11 cellular contexts compared by ENCODE assay signal in the genomic region with DNA sequence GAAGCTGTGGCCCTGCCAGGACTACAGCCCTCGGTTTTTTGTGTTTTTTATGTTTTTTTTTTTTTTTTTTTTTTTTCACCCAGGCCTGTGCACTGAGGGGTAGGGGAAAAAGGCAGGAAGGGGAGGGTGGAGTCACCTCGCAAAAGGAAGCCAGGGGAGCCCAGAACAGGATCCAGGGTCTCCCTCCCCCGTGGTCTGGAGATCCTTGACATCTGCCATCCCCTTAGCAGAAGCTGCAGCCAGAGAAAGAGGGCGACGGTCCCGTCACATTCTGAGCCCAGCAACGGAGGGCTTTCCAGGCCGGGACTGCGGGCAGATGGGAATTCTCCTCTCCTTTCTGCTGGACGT. TPM values are rescaled to one million over a fixed set of nuclear protein-coding genes. Genes with fewer than 3 reads are reported as not detected.
DNase-seq lines count a peak whose midpoint lies in the region; ATAC-seq, FAIRE-seq and TF ChIP-seq lines count a peak whose summit lies in the region.
"Had no signal": no experiment of that assay in that cellular context is flagged by ENCODE, and none has a peak within 500 bp of the region (broad histone marks: within the 10 kb centered on the region; RNA-seq: fewer than 3 reads in every experiment).

No MANE protein-coding gene starts in this region.

- peaks cover 0 to 1% (median 0%) of the 10 kb centered on the region in 7 donors for H3K9me3 Mint-ChIP-seq in CD14-positive monocyte
- H3K9me3 Mint-ChIP-seq in nephron progenitor cell, result no peaks in the 10 kb centered on the region

- TSS peak; percentile 69 for BruUV-seq in endothelial cell of umbilical vein (replicated peaks; lab: Mats Ljungman, UMichigan)

- peak overlapping the region; percentile 91 for H2AFZ ChIP-seq in endothelial cell of umbilical vein (ENCODE audit: low read depth, low read length)

- H3K9ac ChIP-seq in NT2/D1 (ENCODE audit: insufficient read length, low read depth), result peak overlapping the region; percentile 81
- H3K9ac ChIP-seq in endothelial cell of umbilical vein (replicated peaks; ENCODE audit: extremely low read depth, insufficient read depth, low read length), result peak overlapping the region; percentile 85

- H3K36me3 Mint-ChIP-seq in CD14-positive monocyte (no peaks in the 10 kb centered on the region), nephron progenitor cell (ENCODE audit: low read depth) (no peaks in the 10 kb centered on the region)

- TF ChIP-seq CTCF in CD14-positive monocyte (IDR thresholded peaks at IDR 0.05) (no peak), endothelial cell of umbilical vein (IDR thresholded peaks at IDR 0.05; ENCODE audit: extremely low read depth in 1 of 2, insufficient read depth in 1 of 2, low read depth in 1 of 2, low read length in 2 of 2) (no peak), nephron progenitor cell (IDR thresholded peaks at IDR 0.05) (no peak)

- H3K4me3 ChIP-seq in NT2/D1 (ENCODE audit: insufficient read length, low read depth) (peak overlapping the region; percentile 61), endothelial cell of umbilical vein (replicated peaks in 1 of 3; ENCODE audit: insufficient read depth in 1 of 3, low read depth in 1 of 3, low read length in 3 of 3) (peak overlapping the region; percentile 43 to 51 (median 51))

- peak overlapping the region; percentile 85 for H3K27ac ChIP-seq in endothelial cell of umbilical vein (ENCODE audit: insufficient read depth, low read depth, low read length)

- peak overlapping the region; percentile 83 for H3K4me2 ChIP-seq in endothelial cell of umbilical vein (ENCODE audit: insufficient read depth, low read length)

- intact Hi-C loops in CD14-positive monocyte (cut with micrococcal nuclease), result loop anchor here in 1 of 2 donors (1.0 kb wide), 1 partner anchor 7 kb away; no protein-coding TSS in a partner anchor
- intact Hi-C loops in endothelial cell of umbilical vein (cut with micrococcal nuclease), result loop anchor here (1.0 to 2.0 kb wide), 2 partner anchors 29 to 67 kb away; partner anchors contain the start of gene PHOSPHO1

- H3K9me3 ChIP-seq in NT2/D1 (ENCODE audit: insufficient read depth, low read length) (no peaks in the 10 kb centered on the region), endothelial cell of umbilical vein (replicated peaks; ENCODE audit: control insufficient read depth, insufficient read depth, low read length) (no peaks in the 10 kb centered on the region)

- no peak for ATAC-seq in GM18867 (IDR thresholded peaks at IDR 0.05; ENCODE audit: unreplicated experiment)

- H3K4me1 Mint-ChIP-seq in CD14-positive monocyte (peaks cover 24% of the 10 kb centered on the region), nephron progenitor cell (peaks cover 30% of the 10 kb centered on the region)

- H3K4me3 Mint-ChIP-seq in CD14-positive monocyte (peak overlapping the region; percentile 89 to 91), nephron progenitor cell (peak overlapping the region; percentile 80)

- TF ChIP-seq POLR2A in endothelial cell of umbilical vein (IDR thresholded peaks at IDR 0.05; ENCODE audit: low read depth, low read length), result no peak

- H3K9me1 ChIP-seq in endothelial cell of umbilical vein (replicated peaks; ENCODE audit: control insufficient read depth, extremely low read depth, insufficient read depth, low read length), result no peaks in the 10 kb centered on the region

- no peak for DNase-seq in CD14-positive monocyte (ENCODE audit: low spot score)
- DNase-seq in NT2/D1 (ENCODE audit: low read depth, low spot score), result no peak
- no peak for DNase-seq in endothelial cell of umbilical vein (ENCODE audit: low read depth, low spot score)
- no peak for DNase-seq in nephron progenitor cell
- DNase-seq in NCI-H69 (lab: John Stamatoyannopoulos, UW), result no peak
- no peak for DNase-seq in activated CD4-positive, alpha-beta T cell treated with anti-CD3 and anti-CD28 coated beads for 4 hours
- no peak for DNase-seq in NCI-H510A treated with DMSO at 0.1 percent for 48 hours (lab: John Stamatoyannopoulos, UW)
- DNase-seq: OCI-M1 had no signal

- no peak for FAIRE-seq in endothelial cell of umbilical vein (lab: Jason Lieb, UNC)
- FAIRE-seq: GM18507 had no signal

- POLR2A ChIA-PET in endothelial cell of umbilical vein (lab: Charles Lee), result no interaction called here

- no peaks in the 10 kb centered on the region for H4K20me1 ChIP-seq in endothelial cell of umbilical vein (replicated peaks; ENCODE audit: control insufficient read depth, extremely low read depth, insufficient read depth, low read length)

- no peaks in the 10 kb centered on the region for H3K4me1 ChIP-seq in NT2/D1 (ENCODE audit: insufficient read depth, insufficient read length)
- H3K4me1 ChIP-seq in endothelial cell of umbilical vein (ENCODE audit: control insufficient read depth, extremely low read depth, insufficient read depth, low read length), result peaks cover 14% of the 10 kb centered on the region

- H3K27me3 Mint-ChIP-seq in CD14-positive monocyte (ENCODE audit: low read depth in 3 of 3), result peaks cover 0 to 8% (median 6%) of the 10 kb centered on the region in 3 donors
- H3K27me3 Mint-ChIP-seq in nephron progenitor cell (ENCODE audit: low read depth, poor library complexity), result peaks cover 29% of the 10 kb centered on the region

- H3K27me3 ChIP-seq in NT2/D1 (ENCODE audit: insufficient read depth, insufficient read length) (peaks cover 11% of the 10 kb centered on the region), endothelial cell of umbilical vein (ENCODE audit: control insufficient read depth in 2 of 2, insufficient read depth in 2 of 2, low read length in 2 of 2) (no peaks in the 10 kb centered on the region)

- dilution Hi-C loops in endothelial cell of umbilical vein (cut with MboI; ENCODE audit: extremely low pct_ligation_motif_present, low sequenced_read_pairs), result no loop called here

- CTCF ChIA-PET in endothelial cell of umbilical vein (lab: Charles Lee), result interaction anchor here (0.9 to 2.2 kb wide), 8 partner anchors 12 to 79 kb away, joined by 3 to 12 read pairs (median 4); no protein-coding TSS in a partner anchor

- no peaks in the 10 kb centered on the region for H3K79me2 ChIP-seq in endothelial cell of umbilical vein (ENCODE audit: control insufficient read depth, insufficient read depth, low read length)

- H3K36me3 ChIP-seq in NT2/D1 (ENCODE audit: insufficient read depth, insufficient read length, low read length), result no peaks in the 10 kb centered on the region
- H3K36me3 ChIP-seq in endothelial cell of umbilical vein (ENCODE audit: control insufficient read depth in 2 of 2, extremely low read depth in 1 of 2, insufficient read depth in 2 of 2, low read length in 2 of 2), result no peaks in the 10 kb centered on the region

- H3K27ac Mint-ChIP-seq in CD14-positive monocyte (peak overlapping the region; percentile 74 to 93 (median 87)), nephron progenitor cell (no peak overlapping the region)

TF ChIP-seq in endothelial cell of umbilical vein, 7 proteins besides CTCF, POLR2A, EP300 and RAD21:
- no peak for TF ChIP-seq JUN (IDR thresholded peaks at IDR 0.05; ENCODE audit: borderline replicate concordance, insufficient read depth, insufficient read length, low read depth)
- TF ChIP-seq MAX (IDR thresholded peaks at IDR 0.05; ENCODE audit: insufficient read depth, insufficient read length), result no peak
- no peak for TF ChIP-seq GATA2 (IDR thresholded peaks at IDR 0.05; ENCODE audit: insufficient read depth, insufficient read length, low read depth, low read length)

RNA-seq across cellular contexts. Expression of gene PHOSPHO1, which starts 29.1 kb away (rescaled TPM):
- polyA plus RNA-seq in CD14-positive monocyte (1 to 10 TPM in 1 of 2 donors, under 1 TPM in 1; 0.51 to 1.4 TPM), endothelial cell of umbilical vein (0.19 and 0.23 TPM in 2 replicates)
- 0.18 TPM in 1 of 2 replicates, not detected in the other for total RNA-seq in endothelial cell of umbilical vein
- polyA plus RNA-seq in endothelial cell of umbilical vein (2011; cell fraction: cytosol; rRNA removed), result 0.10 and 0.13 TPM in 2 replicates
- 0.14 TPM in 1 of 2 replicates, not detected in the other for polyA plus RNA-seq in endothelial cell of umbilical vein (2011; cell fraction: nucleus; rRNA removed)
- polyA plus RNA-seq in endothelial cell of umbilical vein (2012), result 0.40 TPM in 2 replicates
- polyA minus RNA-seq in endothelial cell of umbilical vein, result not detected in 2 replicates
- polyA minus RNA-seq in endothelial cell of umbilical vein (2011; cell fraction: cytosol; rRNA and poly(A)+ RNA removed), result not detected
- 0.34 TPM in 1 of 2 replicates, not detected in the other for polyA minus RNA-seq in endothelial cell of umbilical vein (2011; cell fraction: nucleus; rRNA and poly(A)+ RNA removed)
- total RNA-seq: glomerular endothelial cell had no signal

RNA-seq across cellular contexts. Expression of gene ABI3, which starts 49.1 kb away (rescaled TPM):
- polyA plus RNA-seq in CD14-positive monocyte (10 to 100 TPM; 43.2 to 90.6 TPM), endothelial cell of umbilical vein (35.0 and 35.5 TPM in 2 replicates)
- total RNA-seq in endothelial cell of umbilical vein, result 35.2 and 35.7 TPM in 2 replicates
- polyA plus RNA-seq in endothelial cell of umbilical vein (2011; cell fraction: cytosol; rRNA removed), result 29.6 and 31.8 TPM in 2 replicates
- 19.4 and 20.7 TPM in 2 replicates for polyA plus RNA-seq in endothelial cell of umbilical vein (2011; cell fraction: nucleus; rRNA removed)
- polyA plus RNA-seq in endothelial cell of umbilical vein (2012), result 30.9 and 37.1 TPM in 2 replicates
- polyA minus RNA-seq in endothelial cell of umbilical vein, result 17.2 and 21.9 TPM in 2 replicates
- not detected for polyA minus RNA-seq in endothelial cell of umbilical vein (2011; cell fraction: cytosol; rRNA and poly(A)+ RNA removed)
- polyA minus RNA-seq in endothelial cell of umbilical vein (2011; cell fraction: nucleus; rRNA and poly(A)+ RNA removed), result 14.9 and 22.8 TPM in 2 replicates

RNA-seq across cellular contexts. Expression of gene GNGT2, which starts 49.3 kb away (rescaled TPM):
- 10 to 100 TPM; 16.7 to 25.1 TPM for polyA plus RNA-seq in CD14-positive monocyte
- total RNA-seq in endothelial cell of umbilical vein, result 3.7 and 3.8 TPM in 2 replicates
- polyA plus RNA-seq in endothelial cell of umbilical vein, result 2.1 and 2.8 TPM in 2 replicates
- polyA plus RNA-seq in endothelial cell of umbilical vein (2011; cell fraction: cytosol; rRNA removed), result 5.1 and 5.6 TPM in 2 replicates
- polyA plus RNA-seq in endothelial cell of umbilical vein (2011; cell fraction: nucleus; rRNA removed), result 2.5 and 3.4 TPM in 2 replicates
- 5.7 and 9.7 TPM in 2 replicates for polyA plus RNA-seq in endothelial cell of umbilical vein (2012)
- 2.3 and 3.9 TPM in 2 replicates for polyA minus RNA-seq in endothelial cell of umbilical vein
- not detected for polyA minus RNA-seq in endothelial cell of umbilical vein (2011; cell fraction: cytosol; rRNA and poly(A)+ RNA removed)
- polyA minus RNA-seq in endothelial cell of umbilical vein (2011; cell fraction: nucleus; rRNA and poly(A)+ RNA removed), result 1.5 TPM in 1 of 2 replicates, not detected in the other
